Comparison of ENCODE assay signal across 1 cellular context in genomic region chr2:190896477-190896876, GRCh38.
A peak's percentile ranks its signal among the peaks of the same experiment; 100 is the strongest.
TF ChIP-seq lines count a peak whose summit lies in the region.

No MANE protein-coding gene starts in this region.

TF ChIP-seq in K562, 482 proteins besides CTCF, POLR2A, EP300 and RAD21 (continued from another document):
- TF ChIP-seq, protein P1, sequence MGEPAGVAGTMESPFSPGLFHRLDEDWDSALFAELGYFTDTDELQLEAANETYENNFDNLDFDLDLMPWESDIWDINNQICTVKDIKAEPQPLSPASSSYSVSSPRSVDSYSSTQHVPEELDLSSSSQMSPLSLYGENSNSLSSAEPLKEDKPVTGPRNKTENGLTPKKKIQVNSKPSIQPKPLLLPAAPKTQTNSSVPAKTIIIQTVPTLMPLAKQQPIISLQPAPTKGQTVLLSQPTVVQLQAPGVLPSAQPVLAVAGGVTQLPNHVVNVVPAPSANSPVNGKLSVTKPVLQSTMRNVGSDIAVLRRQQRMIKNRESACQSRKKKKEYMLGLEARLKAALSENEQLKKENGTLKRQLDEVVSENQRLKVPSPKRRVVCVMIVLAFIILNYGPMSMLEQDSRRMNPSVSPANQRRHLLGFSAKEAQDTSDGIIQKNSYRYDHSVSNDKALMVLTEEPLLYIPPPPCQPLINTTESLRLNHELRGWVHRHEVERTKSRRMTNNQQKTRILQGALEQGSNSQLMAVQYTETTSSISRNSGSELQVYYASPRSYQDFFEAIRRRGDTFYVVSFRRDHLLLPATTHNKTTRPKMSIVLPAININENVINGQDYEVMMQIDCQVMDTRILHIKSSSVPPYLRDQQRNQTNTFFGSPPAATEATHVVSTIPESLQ (CRISPR knock-in tag; IDR thresholded peaks at IDR 0.05): no peak
- TF ChIP-seq CCAR2 (IDR thresholded peaks at IDR 0.05; ENCODE audit: low read depth, low read length) (no peak), BRCA1 (IDR thresholded peaks at IDR 0.05) (no peak), BRCA1 (CRISPR knock-in tag; IDR thresholded peaks at IDR 0.05) (no peak), LEF1 (IDR thresholded peaks at IDR 0.05) (peak; percentile 69; the same call in 1 of the 2 replicates), ZKSCAN3 (CRISPR knock-in tag; IDR thresholded peaks at IDR 0.05) (no peak), MTA1 (IDR thresholded peaks at IDR 0.05; ENCODE audit: borderline replicate concordance) (peak; percentile 34; the same call in 1 of the 2 replicates), STAG1 (CRISPR knock-in tag; IDR thresholded peaks at IDR 0.05; ENCODE audit: borderline replicate concordance) (no peak), SMARCE1 (IDR thresholded peaks at IDR 0.05) (peak; percentile 43; the same call in 1 of the 2 replicates), PHB (CRISPR knock-in tag; IDR thresholded peaks at IDR 0.05) (no peak), ATF7 (IDR thresholded peaks at IDR 0.05) (peak; percentile 79), KDM2B (CRISPR knock-in tag; IDR thresholded peaks at IDR 0.05) (no peak), AFF1 (IDR thresholded peaks at IDR 0.05; ENCODE audit: low read depth in 1 of 2, partially characterized antibody in 2 of 2) (peak in 1 of 2 experiments; percentile 23), ZBED1 (IDR thresholded peaks at IDR 0.05) (no peak), CXXC5 (CRISPR knock-in tag; IDR thresholded peaks at IDR 0.05) (peak; percentile 47; the same call in 1 of the 2 replicates), NR1H2 (CRISPR knock-in tag; IDR thresholded peaks at IDR 0.05) (no peak), BHLHE40 (IDR thresholded peaks at IDR 0.05; ENCODE audit: low read length) (no peak), TAL1 (IDR thresholded peaks at IDR 0.05) (no peak), CHD1 (IDR thresholded peaks at IDR 0.05; ENCODE audit: low read length) (no peak), TAF9B (IDR thresholded peaks at IDR 0.05; ENCODE audit: partially characterized antibody) (no peak), CCNT2 (IDR thresholded peaks at IDR 0.05; ENCODE audit: borderline replicate concordance, extremely low read depth, insufficient read length, low read depth, low read length) (peak; percentile 34), ZNF133 (CRISPR knock-in tag; IDR thresholded peaks at IDR 0.05) (no peak), RBFOX2 (IDR thresholded peaks at IDR 0.05; ENCODE audit: low read depth, low read length) (no peak), ETV5 (CRISPR knock-in tag; IDR thresholded peaks at IDR 0.05; ENCODE audit: low read depth) (no peak), PBX2 (CRISPR knock-in tag; IDR thresholded peaks at IDR 0.05; ENCODE audit: low read depth) (no peak), PBX2 (tag; conservative IDR thresholded peaks at IDR 0.05; ENCODE audit: low read depth) (peak; percentile 84), TARDBP (IDR thresholded peaks at IDR 0.05) (no peak), PHB2 (IDR thresholded peaks at IDR 0.05; ENCODE audit: low read depth) (no peak), ZSCAN32 (CRISPR knock-in tag; IDR thresholded peaks at IDR 0.05) (no peak), KAT7 (CRISPR knock-in tag; IDR thresholded peaks at IDR 0.05; ENCODE audit: borderline replicate concordance) (no peak), ZBTB26 (CRISPR knock-in tag; IDR thresholded peaks at IDR 0.05) (no peak)
- TF ChIP-seq, protein P2, sequence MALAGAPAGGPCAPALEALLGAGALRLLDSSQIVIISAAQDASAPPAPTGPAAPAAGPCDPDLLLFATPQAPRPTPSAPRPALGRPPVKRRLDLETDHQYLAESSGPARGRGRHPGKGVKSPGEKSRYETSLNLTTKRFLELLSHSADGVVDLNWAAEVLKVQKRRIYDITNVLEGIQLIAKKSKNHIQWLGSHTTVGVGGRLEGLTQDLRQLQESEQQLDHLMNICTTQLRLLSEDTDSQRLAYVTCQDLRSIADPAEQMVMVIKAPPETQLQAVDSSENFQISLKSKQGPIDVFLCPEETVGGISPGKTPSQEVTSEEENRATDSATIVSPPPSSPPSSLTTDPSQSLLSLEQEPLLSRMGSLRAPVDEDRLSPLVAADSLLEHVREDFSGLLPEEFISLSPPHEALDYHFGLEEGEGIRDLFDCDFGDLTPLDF (CRISPR knock-in tag; IDR thresholded peaks at IDR 0.05): no peak
- TF ChIP-seq, protein P3, sequence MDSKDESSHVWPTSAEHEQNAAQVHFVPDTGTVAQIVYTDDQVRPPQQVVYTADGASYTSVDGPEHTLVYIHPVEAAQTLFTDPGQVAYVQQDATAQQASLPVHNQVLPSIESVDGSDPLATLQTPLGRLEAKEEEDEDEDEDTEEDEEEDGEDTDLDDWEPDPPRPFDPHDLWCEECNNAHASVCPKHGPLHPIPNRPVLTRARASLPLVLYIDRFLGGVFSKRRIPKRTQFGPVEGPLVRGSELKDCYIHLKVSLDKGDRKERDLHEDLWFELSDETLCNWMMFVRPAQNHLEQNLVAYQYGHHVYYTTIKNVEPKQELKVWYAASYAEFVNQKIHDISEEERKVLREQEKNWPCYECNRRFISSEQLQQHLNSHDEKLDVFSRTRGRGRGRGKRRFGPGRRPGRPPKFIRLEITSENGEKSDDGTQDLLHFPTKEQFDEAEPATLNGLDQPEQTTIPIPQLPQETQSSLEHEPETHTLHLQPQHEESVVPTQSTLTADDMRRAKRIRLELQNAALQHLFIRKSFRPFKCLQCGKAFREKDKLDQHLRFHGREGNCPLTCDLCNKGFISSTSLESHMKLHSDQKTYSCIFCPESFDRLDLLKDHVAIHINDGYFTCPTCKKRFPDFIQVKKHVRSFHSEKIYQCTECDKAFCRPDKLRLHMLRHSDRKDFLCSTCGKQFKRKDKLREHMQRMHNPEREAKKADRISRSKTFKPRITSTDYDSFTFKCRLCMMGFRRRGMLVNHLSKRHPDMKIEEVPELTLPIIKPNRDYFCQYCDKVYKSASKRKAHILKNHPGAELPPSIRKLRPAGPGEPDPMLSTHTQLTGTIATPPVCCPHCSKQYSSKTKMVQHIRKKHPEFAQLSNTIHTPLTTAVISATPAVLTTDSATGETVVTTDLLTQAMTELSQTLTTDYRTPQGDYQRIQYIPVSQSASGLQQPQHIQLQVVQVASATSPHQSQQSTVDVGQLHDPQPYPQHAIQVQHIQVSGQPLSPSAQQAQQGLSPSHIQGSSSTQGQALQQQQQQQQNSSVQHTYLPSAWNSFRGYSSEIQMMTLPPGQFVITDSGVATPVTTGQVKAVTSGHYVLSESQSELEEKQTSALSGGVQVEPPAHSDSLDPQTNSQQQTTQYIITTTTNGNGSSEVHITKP (IDR thresholded peaks at IDR 0.05; ENCODE audit: partially characterized antibody): no peak
- TF ChIP-seq, protein P4, sequence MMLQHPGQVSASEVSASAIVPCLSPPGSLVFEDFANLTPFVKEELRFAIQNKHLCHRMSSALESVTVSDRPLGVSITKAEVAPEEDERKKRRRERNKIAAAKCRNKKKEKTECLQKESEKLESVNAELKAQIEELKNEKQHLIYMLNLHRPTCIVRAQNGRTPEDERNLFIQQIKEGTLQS (IDR thresholded peaks at IDR 0.05): peak; percentile 40; the same call in 1 of the 2 replicates
- TF ChIP-seq, protein P4 (CRISPR knock-in tag; conservative IDR thresholded peaks at IDR 0.05): no peak
